ENCODE assay signal across 26 cellular contexts in genomic region chr20:62611794-62612193, GRCh38. TPM values are rescaled to one million over a fixed set of nuclear protein-coding genes. Genes with fewer than 3 reads are reported as not detected.
"Had no signal": no experiment of that assay in that cellular context is flagged by ENCODE, and none has a peak within 500 bp of the region (broad histone marks: within the 10 kb centered on the region; RNA-seq: fewer than 3 reads in every experiment).

No MANE protein-coding gene starts in this region.

- H3K4me3 ChIP-seq: esophagus squamous epithelium, heart right ventricle, left ventricle myocardium inferior, lower lobe of right lung, neural progenitor cell, testis, tibial artery had no signal

- H3K9me3 Mint-ChIP-seq: effector memory CD8-positive, alpha-beta T cell; type B pancreatic cell had no signal

- H3K36me3 Mint-ChIP-seq: naive thymus-derived CD8-positive, alpha-beta T cell; neural progenitor cell; stimulated activated memory B cell treated with anti-CD40 and anti-IgM and Interleukin-4, amounts not matched to agents 10 μg/mL and 1 μg/mL and 100 μg/mL, for 72 hours; type B pancreatic cell had no signal

- H3K4me1 ChIP-seq: neural progenitor cell, parathyroid adenoma had no signal

- DNase-seq: cortex of kidney; effector memory CD8-positive, alpha-beta T cell; erythroblast; esophagus squamous epithelium; foreskin melanocyte; glutamatergic neuron; heart right ventricle; hippocampal formation; kidney glomerular epithelial cell; left colon; left ventricle myocardium inferior; lower lobe of right lung; naive thymus-derived CD8-positive, alpha-beta T cell; stimulated activated CD4-positive, alpha-beta T cell treated with anti-CD3 and anti-CD28 coated beads, Interleukin-2, amount 100 ng/mL, for 24 hours; stimulated activated CD4-positive, alpha-beta T cell treated with anti-CD3 and anti-CD28 coated beads, Interleukin-4, amount 100 ng/mL, for 24 hours; stimulated activated naive CD8-positive, alpha-beta T cell treated with anti-CD3 and anti-CD28 coated beads, Interleukin-15, Interleukin-2, amounts not matched to agents 100 U/mL and 50 U/mL, for 24 hours; substantia nigra; testis; tibial artery had no signal

- H3K36me3 ChIP-seq: esophagus squamous epithelium, heart right ventricle, left ventricle myocardium inferior, lower lobe of right lung, neural progenitor cell, tibial artery had no signal

- ATAC-seq: effector memory CD8-positive, alpha-beta T cell; heart right ventricle; left colon; lower lobe of right lung; naive thymus-derived CD8-positive, alpha-beta T cell; sciatic nerve; stimulated activated memory B cell treated with anti-CD40 and anti-IgM and Interleukin-4, amounts not matched to agents 10 μg/mL and 1 μg/mL and 100 μg/mL, for 72 hours; stimulated activated naive CD8-positive, alpha-beta T cell treated with anti-CD3 and anti-CD28 coated beads, Interleukin-15, Interleukin-2, amounts not matched to agents 100 U/mL and 50 U/mL, for 24 hours had no signal

- H3K4me3 Mint-ChIP-seq: effector memory CD8-positive, alpha-beta T cell; naive thymus-derived CD8-positive, alpha-beta T cell; neural progenitor cell; stimulated activated memory B cell treated with anti-CD40 and anti-IgM and Interleukin-4, amounts not matched to agents 10 μg/mL and 1 μg/mL and 100 μg/mL, for 72 hours; type B pancreatic cell had no signal

- H3K27me3 ChIP-seq: neural progenitor cell, testis had no signal

- H3K27ac ChIP-seq: esophagus squamous epithelium, heart right ventricle, left ventricle myocardium inferior, lower lobe of right lung, neural progenitor cell, parathyroid adenoma, testis, tibial artery had no signal

- H3K27ac Mint-ChIP-seq: effector memory CD8-positive, alpha-beta T cell; naive thymus-derived CD8-positive, alpha-beta T cell; neural progenitor cell; progenitor cell of endocrine pancreas; stimulated activated memory B cell treated with anti-CD40 and anti-IgM and Interleukin-4, amounts not matched to agents 10 μg/mL and 1 μg/mL and 100 μg/mL, for 72 hours; type B pancreatic cell had no signal

- H3K9me3 ChIP-seq: left ventricle myocardium inferior, lower lobe of right lung, testis, tibial artery had no signal

RNA-seq across cellular contexts. Expression of gene SLCO4A1, which starts 30.5 kb away (rescaled TPM):
- total RNA-seq: skeletal muscle tissue had no signal
